Comparison of ENCODE assay signal across 1 cellular context in the genomic region with DNA sequence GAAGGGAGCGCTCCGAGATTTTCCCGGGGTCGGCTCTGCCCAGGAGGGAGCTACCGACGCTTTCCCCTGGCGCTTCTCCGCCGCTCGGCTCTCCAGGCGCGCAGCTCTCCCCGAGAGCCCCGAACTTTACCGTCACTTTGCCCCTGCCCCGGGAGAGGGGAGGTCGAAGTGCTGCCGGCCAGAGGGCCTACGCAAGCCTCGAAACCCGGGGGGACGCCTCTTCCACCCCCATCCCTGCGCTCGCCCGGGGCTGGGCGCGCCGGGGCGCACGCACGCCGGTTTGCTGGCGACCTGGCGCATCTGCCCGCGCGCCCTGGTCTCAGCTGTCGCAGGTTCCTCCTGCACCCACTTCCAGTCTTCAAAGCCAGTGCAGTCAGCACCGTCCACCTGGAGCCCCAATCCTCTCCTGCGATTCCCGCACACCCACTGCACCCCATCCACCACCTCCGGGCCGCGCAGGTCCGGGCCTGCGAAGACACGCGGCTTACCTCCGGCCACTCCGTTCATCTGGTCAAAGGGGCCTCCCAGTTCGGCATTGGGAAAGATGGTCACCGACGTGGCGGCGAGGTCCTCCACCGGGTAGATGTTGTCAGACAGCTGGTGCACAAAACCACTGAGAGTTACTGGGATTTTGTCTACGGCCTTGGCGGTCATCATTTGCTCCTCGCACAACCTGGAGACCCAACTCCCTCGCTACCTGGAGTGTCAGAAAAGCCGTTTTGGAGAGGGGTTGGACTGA.
TF ChIP-seq lines count a peak whose summit lies in the region.

No MANE protein-coding gene starts in this region.

TF ChIP-seq in IMR-90, 13 proteins besides CTCF, POLR2A, EP300 and RAD21 (continued from another document):
- TF ChIP-seq USF2 (IDR thresholded peaks at IDR 0.05; ENCODE audit: low read depth, low read length) (no peak), CEBPB (IDR thresholded peaks at IDR 0.05; ENCODE audit: low read depth, low read length) (no peak), MAZ (IDR thresholded peaks at IDR 0.05; ENCODE audit: borderline replicate concordance, low read depth, low read length) (no peak), RFX5 (IDR thresholded peaks at IDR 0.05; ENCODE audit: low read depth, low read length) (no peak)
